Comparison of ENCODE assay signal across 1 cellular context in the genomic region with DNA sequence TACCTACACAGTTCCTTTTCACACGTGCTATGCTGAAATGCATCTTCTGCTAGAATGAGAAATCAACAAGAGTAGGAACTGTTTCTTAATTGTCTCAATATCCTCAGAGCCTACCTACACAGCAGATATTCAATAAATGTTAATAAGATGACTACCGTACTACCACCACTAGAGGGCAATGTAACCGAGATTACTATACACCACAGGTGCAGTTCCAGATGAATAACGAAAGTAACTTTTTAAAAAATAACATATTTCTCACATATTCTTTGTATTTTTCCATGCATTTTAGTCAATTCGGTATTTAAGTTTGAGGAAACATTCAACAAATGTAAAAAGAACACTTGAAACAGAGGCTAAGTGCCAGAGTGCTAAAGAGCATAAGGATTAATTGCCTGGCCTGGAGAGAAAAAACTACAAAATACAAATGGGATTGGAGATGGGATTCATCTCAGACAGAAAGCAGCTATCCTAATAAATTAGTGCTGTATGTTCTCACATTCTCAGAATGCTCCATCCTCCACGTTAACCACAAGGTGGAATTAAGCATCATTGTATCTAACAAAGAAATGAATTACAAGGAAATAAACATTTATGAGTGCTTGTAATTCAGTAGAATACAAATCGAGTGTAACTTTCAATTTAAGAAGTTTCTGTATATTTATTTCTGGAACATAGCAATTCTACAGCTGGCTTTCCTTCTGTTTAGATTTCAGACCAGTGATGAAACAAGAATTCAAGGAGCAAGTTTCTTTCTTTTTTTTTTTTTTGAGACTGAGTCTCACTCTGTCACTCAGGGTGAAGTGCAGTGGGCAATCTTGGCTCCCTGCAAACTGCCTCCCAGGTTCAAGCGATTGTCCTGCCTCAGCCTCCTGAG.
TF ChIP-seq lines count a peak whose summit lies in the region.

No MANE protein-coding gene starts in this region.

TF ChIP-seq in endothelial cell of umbilical vein, 7 proteins besides CTCF, POLR2A, EP300 and RAD21 (continued from another document):
- TF ChIP-seq MYC (IDR thresholded peaks at IDR 0.05; ENCODE audit: low read depth, low read length): no peak
- TF ChIP-seq FOS (IDR thresholded peaks at IDR 0.05; ENCODE audit: borderline replicate concordance, insufficient read depth, low read length): no peak
- no peak for TF ChIP-seq EZH2 (IDR thresholded peaks at IDR 0.05; ENCODE audit: borderline replicate concordance, low read depth, low read length, severe bottlenecking)
- no peak for TF ChIP-seq JUN (IDR thresholded peaks at IDR 0.05; ENCODE audit: borderline replicate concordance, insufficient read depth, insufficient read length, low read depth)
- TF ChIP-seq GATA2 (IDR thresholded peaks at IDR 0.05; ENCODE audit: insufficient read depth, insufficient read length, low read depth, low read length): no peak
